ENCODE assay signal across 1 cellular context in the genomic region with DNA sequence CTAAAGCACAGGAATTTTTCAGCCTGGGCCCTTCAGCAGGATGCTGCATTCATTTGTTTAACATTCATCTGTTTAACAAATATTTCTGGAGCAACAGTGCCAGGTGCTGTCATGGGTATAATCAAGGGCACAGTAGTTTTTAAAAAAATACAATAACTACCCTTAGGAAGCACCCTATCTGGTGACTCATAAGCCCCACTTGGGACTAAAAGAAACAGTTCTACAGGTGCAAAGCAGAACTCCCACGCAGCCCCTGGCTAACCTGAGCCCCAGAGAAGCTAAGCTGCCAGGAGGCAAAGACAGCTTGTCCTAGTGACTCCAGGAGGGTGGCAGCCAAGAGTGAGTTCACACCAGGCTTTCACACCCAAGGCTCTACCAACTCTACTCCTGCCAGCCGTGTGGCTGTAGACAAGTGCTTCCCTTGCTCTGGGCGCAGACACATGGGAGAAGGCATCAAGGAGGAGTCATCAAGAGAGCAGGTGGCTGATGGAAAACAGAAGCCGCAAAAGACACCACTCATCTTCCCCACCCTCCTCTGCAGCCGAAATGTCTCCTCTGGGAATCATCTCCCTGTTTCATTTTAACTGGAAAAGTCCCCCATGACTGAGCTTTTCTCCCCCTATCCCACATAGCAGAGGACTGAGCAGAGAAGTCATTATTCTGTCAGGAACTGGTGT.
TF ChIP-seq lines count a peak whose summit lies in the region.

No MANE protein-coding gene starts in this region.

TF ChIP-seq in GM12878, 131 proteins besides CTCF, POLR2A, EP300 and RAD21:
- TF ChIP-seq, protein P1, sequence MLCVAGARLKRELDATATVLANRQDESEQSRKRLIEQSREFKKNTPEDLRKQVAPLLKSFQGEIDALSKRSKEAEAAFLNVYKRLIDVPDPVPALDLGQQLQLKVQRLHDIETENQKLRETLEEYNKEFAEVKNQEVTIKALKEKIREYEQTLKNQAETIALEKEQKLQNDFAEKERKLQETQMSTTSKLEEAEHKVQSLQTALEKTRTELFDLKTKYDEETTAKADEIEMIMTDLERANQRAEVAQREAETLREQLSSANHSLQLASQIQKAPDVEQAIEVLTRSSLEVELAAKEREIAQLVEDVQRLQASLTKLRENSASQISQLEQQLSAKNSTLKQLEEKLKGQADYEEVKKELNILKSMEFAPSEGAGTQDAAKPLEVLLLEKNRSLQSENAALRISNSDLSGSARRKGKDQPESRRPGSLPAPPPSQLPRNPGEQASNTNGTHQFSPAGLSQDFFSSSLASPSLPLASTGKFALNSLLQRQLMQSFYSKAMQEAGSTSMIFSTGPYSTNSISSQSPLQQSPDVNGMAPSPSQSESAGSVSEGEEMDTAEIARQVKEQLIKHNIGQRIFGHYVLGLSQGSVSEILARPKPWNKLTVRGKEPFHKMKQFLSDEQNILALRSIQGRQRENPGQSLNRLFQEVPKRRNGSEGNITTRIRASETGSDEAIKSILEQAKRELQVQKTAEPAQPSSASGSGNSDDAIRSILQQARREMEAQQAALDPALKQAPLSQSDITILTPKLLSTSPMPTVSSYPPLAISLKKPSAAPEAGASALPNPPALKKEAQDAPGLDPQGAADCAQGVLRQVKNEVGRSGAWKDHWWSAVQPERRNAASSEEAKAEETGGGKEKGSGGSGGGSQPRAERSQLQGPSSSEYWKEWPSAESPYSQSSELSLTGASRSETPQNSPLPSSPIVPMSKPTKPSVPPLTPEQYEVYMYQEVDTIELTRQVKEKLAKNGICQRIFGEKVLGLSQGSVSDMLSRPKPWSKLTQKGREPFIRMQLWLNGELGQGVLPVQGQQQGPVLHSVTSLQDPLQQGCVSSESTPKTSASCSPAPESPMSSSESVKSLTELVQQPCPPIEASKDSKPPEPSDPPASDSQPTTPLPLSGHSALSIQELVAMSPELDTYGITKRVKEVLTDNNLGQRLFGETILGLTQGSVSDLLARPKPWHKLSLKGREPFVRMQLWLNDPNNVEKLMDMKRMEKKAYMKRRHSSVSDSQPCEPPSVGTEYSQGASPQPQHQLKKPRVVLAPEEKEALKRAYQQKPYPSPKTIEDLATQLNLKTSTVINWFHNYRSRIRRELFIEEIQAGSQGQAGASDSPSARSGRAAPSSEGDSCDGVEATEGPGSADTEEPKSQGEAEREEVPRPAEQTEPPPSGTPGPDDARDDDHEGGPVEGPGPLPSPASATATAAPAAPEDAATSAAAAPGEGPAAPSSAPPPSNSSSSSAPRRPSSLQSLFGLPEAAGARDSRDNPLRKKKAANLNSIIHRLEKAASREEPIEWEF (IDR thresholded peaks at IDR 0.05; ENCODE audit: insufficient replicate concordance, low read depth, low read length): no peak
- no peak for TF ChIP-seq CHD4 (IDR thresholded peaks at IDR 0.05)
- peak; percentile 35 for TF ChIP-seq IKZF1 (conservative IDR thresholded peaks at IDR 0.05)
- peak; percentile 31 to 52; a peak in 1 of 4 replicates for TF ChIP-seq IKZF2 (IDR thresholded peaks at IDR 0.05)
- no peak for TF ChIP-seq SMC3 (IDR thresholded peaks at IDR 0.05; ENCODE audit: borderline replicate concordance, low read length)
- TF ChIP-seq SREBF1 (IDR thresholded peaks at IDR 0.05; ENCODE audit: low read length): no peak
- 0 out of 2 replicates have a peak, but pooled peaks have one; percentile 25 for TF ChIP-seq FOXK2 (IDR thresholded peaks at IDR 0.05)
- 0 out of 2 replicates have a peak, but pooled peaks have one; percentile 34 for TF ChIP-seq DPF2 (IDR thresholded peaks at IDR 0.05)
- no peak for TF ChIP-seq HDAC6 (IDR thresholded peaks at IDR 0.05; ENCODE audit: unreplicated experiment)
- TF ChIP-seq, protein P2, sequence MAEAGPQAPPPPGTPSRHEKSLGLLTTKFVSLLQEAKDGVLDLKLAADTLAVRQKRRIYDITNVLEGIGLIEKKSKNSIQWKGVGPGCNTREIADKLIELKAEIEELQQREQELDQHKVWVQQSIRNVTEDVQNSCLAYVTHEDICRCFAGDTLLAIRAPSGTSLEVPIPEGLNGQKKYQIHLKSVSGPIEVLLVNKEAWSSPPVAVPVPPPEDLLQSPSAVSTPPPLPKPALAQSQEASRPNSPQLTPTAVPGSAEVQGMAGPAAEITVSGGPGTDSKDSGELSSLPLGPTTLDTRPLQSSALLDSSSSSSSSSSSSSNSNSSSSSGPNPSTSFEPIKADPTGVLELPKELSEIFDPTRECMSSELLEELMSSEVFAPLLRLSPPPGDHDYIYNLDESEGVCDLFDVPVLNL (IDR thresholded peaks at IDR 0.05; ENCODE audit: low read depth, low read length): no peak
- no peak for TF ChIP-seq ATF7 (IDR thresholded peaks at IDR 0.05; ENCODE audit: low read depth)
- peak; percentile 17; the same call in 1 of the 2 replicates for TF ChIP-seq BACH1 (IDR thresholded peaks at IDR 0.05; ENCODE audit: borderline replicate concordance)
- TF ChIP-seq JUND (IDR thresholded peaks at IDR 0.05; ENCODE audit: low read depth, low read length): peak; percentile 26; the same call in 1 of the 2 replicates
- no peak for TF ChIP-seq NFYA (IDR thresholded peaks at IDR 0.05; ENCODE audit: borderline replicate concordance, low read depth, low read length)
- TF ChIP-seq PAX5 (IDR thresholded peaks at IDR 0.05; ENCODE audit: borderline replicate concordance, low read depth, low read length): no peak
- TF ChIP-seq, protein P3, sequence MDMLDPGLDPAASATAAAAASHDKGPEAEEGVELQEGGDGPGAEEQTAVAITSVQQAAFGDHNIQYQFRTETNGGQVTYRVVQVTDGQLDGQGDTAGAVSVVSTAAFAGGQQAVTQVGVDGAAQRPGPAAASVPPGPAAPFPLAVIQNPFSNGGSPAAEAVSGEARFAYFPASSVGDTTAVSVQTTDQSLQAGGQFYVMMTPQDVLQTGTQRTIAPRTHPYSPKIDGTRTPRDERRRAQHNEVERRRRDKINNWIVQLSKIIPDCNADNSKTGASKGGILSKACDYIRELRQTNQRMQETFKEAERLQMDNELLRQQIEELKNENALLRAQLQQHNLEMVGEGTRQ (IDR thresholded peaks at IDR 0.05; ENCODE audit: borderline replicate concordance, low read depth, low read length): no peak
- TF ChIP-seq, protein P4, sequence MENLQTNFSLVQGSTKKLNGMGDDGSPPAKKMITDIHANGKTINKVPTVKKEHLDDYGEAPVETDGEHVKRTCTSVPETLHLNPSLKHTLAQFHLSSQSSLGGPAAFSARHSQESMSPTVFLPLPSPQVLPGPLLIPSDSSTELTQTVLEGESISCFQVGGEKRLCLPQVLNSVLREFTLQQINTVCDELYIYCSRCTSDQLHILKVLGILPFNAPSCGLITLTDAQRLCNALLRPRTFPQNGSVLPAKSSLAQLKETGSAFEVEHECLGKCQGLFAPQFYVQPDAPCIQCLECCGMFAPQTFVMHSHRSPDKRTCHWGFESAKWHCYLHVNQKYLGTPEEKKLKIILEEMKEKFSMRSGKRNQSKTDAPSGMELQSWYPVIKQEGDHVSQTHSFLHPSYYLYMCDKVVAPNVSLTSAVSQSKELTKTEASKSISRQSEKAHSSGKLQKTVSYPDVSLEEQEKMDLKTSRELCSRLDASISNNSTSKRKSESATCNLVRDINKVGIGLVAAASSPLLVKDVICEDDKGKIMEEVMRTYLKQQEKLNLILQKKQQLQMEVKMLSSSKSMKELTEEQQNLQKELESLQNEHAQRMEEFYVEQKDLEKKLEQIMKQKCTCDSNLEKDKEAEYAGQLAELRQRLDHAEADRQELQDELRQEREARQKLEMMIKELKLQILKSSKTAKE (IDR thresholded peaks at IDR 0.05; ENCODE audit: low read depth, poor library complexity, severe bottlenecking): no peak
- TF ChIP-seq, protein P5, sequence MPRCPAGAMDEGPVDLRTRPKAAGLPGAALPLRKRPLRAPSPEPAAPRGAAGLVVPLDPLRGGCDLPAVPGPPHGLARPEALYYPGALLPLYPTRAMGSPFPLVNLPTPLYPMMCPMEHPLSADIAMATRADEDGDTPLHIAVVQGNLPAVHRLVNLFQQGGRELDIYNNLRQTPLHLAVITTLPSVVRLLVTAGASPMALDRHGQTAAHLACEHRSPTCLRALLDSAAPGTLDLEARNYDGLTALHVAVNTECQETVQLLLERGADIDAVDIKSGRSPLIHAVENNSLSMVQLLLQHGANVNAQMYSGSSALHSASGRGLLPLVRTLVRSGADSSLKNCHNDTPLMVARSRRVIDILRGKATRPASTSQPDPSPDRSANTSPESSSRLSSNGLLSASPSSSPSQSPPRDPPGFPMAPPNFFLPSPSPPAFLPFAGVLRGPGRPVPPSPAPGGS (IDR thresholded peaks at IDR 0.05; ENCODE audit: borderline replicate concordance, insufficient read depth, low read depth, low read length, poor library complexity, severe bottlenecking): no peak
- peak in 1 of 2 experiments; percentile 73; a peak in 1 of 3 replicates for TF ChIP-seq EGR1 (IDR thresholded peaks at IDR 0.05; ENCODE audit: borderline replicate concordance in 1 of 2, low read depth in 2 of 2, low read length in 2 of 2)
- TF ChIP-seq BHLHE40 (IDR thresholded peaks at IDR 0.05; ENCODE audit: borderline replicate concordance in 1 of 2, low read depth in 2 of 2, low read length in 1 of 2): no peak
- TF ChIP-seq MEF2A (IDR thresholded peaks at IDR 0.05; ENCODE audit: insufficient read depth, low read depth, low read length): no peak
- TF ChIP-seq KLF5 (IDR thresholded peaks at IDR 0.05; ENCODE audit: partially characterized antibody): no peak
- TF ChIP-seq, protein P6, sequence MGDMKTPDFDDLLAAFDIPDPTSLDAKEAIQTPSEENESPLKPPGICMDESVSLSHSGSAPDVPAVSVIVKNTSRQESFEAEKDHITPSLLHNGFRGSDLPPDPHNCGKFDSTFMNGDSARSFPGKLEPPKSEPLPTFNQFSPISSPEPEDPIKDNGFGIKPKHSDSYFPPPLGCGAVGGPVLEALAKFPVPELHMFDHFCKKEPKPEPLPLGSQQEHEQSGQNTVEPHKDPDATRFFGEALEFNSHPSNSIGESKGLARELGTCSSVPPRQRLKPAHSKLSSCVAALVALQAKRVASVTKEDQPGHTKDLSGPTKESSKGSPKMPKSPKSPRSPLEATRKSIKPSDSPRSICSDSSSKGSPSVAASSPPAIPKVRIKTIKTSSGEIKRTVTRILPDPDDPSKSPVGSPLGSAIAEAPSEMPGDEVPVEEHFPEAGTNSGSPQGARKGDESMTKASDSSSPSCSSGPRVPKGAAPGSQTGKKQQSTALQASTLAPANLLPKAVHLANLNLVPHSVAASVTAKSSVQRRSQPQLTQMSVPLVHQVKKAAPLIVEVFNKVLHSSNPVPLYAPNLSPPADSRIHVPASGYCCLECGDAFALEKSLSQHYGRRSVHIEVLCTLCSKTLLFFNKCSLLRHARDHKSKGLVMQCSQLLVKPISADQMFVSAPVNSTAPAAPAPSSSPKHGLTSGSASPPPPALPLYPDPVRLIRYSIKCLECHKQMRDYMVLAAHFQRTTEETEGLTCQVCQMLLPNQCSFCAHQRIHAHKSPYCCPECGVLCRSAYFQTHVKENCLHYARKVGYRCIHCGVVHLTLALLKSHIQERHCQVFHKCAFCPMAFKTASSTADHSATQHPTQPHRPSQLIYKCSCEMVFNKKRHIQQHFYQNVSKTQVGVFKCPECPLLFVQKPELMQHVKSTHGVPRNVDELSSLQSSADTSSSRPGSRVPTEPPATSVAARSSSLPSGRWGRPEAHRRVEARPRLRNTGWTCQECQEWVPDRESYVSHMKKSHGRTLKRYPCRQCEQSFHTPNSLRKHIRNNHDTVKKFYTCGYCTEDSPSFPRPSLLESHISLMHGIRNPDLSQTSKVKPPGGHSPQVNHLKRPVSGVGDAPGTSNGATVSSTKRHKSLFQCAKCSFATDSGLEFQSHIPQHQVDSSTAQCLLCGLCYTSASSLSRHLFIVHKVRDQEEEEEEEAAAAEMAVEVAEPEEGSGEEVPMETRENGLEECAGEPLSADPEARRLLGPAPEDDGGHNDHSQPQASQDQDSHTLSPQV (IDR thresholded peaks at IDR 0.05): no peak
- TF ChIP-seq SUZ12 (IDR thresholded peaks at IDR 0.05; ENCODE audit: unreplicated experiment): no peak
- no peak for TF ChIP-seq RUNX3 (IDR thresholded peaks at IDR 0.05; ENCODE audit: low read length)
- TF ChIP-seq ETV6 (conservative IDR thresholded peaks at IDR 0.05 in 1 of 2, IDR thresholded peaks at IDR 0.05 in 1 of 2; ENCODE audit: borderline replicate concordance in 1 of 2, low read depth in 1 of 2): no peak
- TF ChIP-seq RAD51 (IDR thresholded peaks at IDR 0.05): no peak
- no peak for TF ChIP-seq SUPT20H (IDR thresholded peaks at IDR 0.05; ENCODE audit: borderline replicate concordance, control insufficient read depth, low read depth, low read length)
- no peak for TF ChIP-seq MXI1 (IDR thresholded peaks at IDR 0.05; ENCODE audit: low read depth, low read length)
- no peak for TF ChIP-seq CHD2 (IDR thresholded peaks at IDR 0.05; ENCODE audit: borderline replicate concordance, low read depth, low read length)
- TF ChIP-seq, protein P7, sequence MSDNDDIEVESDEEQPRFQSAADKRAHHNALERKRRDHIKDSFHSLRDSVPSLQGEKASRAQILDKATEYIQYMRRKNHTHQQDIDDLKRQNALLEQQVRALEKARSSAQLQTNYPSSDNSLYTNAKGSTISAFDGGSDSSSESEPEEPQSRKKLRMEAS (IDR thresholded peaks at IDR 0.05; ENCODE audit: low read depth, low read length): no peak
- no peak for TF ChIP-seq ZZZ3 (IDR thresholded peaks at IDR 0.05; ENCODE audit: control insufficient read depth, insufficient read length, low read depth)
- TF ChIP-seq, protein P8, sequence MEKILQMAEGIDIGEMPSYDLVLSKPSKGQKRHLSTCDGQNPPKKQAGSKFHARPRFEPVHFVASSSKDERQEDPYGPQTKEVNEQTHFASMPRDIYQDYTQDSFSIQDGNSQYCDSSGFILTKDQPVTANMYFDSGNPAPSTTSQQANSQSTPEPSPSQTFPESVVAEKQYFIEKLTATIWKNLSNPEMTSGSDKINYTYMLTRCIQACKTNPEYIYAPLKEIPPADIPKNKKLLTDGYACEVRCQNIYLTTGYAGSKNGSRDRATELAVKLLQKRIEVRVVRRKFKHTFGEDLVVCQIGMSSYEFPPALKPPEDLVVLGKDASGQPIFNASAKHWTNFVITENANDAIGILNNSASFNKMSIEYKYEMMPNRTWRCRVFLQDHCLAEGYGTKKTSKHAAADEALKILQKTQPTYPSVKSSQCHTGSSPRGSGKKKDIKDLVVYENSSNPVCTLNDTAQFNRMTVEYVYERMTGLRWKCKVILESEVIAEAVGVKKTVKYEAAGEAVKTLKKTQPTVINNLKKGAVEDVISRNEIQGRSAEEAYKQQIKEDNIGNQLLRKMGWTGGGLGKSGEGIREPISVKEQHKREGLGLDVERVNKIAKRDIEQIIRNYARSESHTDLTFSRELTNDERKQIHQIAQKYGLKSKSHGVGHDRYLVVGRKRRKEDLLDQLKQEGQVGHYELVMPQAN (conservative IDR thresholded peaks at IDR 0.05): no peak
- no peak for TF ChIP-seq CBX3 (IDR thresholded peaks at IDR 0.05; ENCODE audit: borderline replicate concordance, low read depth)
- no peak; the same call in 1 of the 2 replicates for TF ChIP-seq JUNB (IDR thresholded peaks at IDR 0.05)
- TF ChIP-seq STAT1 (conservative IDR thresholded peaks at IDR 0.05): no peak
- no peak for TF ChIP-seq STAT3 (IDR thresholded peaks at IDR 0.05; ENCODE audit: low read depth, low read length)
- TF ChIP-seq TARDBP (IDR thresholded peaks at IDR 0.05; ENCODE audit: borderline replicate concordance): no peak
- TF ChIP-seq BRCA1 (IDR thresholded peaks at IDR 0.05; ENCODE audit: low read depth, low read length): no peak
- TF ChIP-seq TCF12 (IDR thresholded peaks at IDR 0.05; ENCODE audit: low read depth, low read length): peak; percentile 33; the same call in 1 of the 2 replicates
